ENCODE assay signal across 1 cellular context in the genomic region with DNA sequence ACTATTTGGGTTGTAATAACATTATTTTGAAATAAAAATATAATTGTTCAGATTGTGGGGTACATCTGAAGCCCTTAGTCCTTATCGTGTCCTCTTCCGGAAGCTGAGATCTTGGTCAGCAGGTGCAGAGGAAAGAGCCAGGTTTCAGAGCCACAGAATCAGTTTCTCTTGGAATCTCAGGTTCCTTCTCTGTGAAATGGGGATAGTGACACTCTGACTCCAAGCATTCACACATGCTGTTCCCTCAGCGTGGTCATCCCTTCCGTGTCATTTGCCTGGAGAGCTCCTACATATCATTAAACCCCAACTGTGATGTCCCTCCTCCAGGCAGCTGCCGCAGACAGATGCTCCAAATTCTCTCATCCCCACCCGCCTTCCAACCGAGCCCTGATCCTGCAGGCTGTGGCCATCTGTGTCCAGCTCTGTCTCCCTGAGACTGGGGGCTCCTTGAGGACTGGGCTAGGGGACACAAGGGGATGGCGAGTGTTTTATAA.
TF ChIP-seq lines count a peak whose summit lies in the region.

No MANE protein-coding gene starts in this region.

TF ChIP-seq in H1, 55 proteins besides CTCF, POLR2A, EP300 and RAD21:
- TF ChIP-seq TEAD4 (IDR thresholded peaks at IDR 0.05; ENCODE audit: low read depth, low read length) = no peak
- no peak for TF ChIP-seq CHD2 (IDR thresholded peaks at IDR 0.05; ENCODE audit: low read length)
- no peak for TF ChIP-seq FOSL1 (IDR thresholded peaks at IDR 0.05; ENCODE audit: insufficient read depth, low read depth, low read length)
- TF ChIP-seq, protein P1, sequence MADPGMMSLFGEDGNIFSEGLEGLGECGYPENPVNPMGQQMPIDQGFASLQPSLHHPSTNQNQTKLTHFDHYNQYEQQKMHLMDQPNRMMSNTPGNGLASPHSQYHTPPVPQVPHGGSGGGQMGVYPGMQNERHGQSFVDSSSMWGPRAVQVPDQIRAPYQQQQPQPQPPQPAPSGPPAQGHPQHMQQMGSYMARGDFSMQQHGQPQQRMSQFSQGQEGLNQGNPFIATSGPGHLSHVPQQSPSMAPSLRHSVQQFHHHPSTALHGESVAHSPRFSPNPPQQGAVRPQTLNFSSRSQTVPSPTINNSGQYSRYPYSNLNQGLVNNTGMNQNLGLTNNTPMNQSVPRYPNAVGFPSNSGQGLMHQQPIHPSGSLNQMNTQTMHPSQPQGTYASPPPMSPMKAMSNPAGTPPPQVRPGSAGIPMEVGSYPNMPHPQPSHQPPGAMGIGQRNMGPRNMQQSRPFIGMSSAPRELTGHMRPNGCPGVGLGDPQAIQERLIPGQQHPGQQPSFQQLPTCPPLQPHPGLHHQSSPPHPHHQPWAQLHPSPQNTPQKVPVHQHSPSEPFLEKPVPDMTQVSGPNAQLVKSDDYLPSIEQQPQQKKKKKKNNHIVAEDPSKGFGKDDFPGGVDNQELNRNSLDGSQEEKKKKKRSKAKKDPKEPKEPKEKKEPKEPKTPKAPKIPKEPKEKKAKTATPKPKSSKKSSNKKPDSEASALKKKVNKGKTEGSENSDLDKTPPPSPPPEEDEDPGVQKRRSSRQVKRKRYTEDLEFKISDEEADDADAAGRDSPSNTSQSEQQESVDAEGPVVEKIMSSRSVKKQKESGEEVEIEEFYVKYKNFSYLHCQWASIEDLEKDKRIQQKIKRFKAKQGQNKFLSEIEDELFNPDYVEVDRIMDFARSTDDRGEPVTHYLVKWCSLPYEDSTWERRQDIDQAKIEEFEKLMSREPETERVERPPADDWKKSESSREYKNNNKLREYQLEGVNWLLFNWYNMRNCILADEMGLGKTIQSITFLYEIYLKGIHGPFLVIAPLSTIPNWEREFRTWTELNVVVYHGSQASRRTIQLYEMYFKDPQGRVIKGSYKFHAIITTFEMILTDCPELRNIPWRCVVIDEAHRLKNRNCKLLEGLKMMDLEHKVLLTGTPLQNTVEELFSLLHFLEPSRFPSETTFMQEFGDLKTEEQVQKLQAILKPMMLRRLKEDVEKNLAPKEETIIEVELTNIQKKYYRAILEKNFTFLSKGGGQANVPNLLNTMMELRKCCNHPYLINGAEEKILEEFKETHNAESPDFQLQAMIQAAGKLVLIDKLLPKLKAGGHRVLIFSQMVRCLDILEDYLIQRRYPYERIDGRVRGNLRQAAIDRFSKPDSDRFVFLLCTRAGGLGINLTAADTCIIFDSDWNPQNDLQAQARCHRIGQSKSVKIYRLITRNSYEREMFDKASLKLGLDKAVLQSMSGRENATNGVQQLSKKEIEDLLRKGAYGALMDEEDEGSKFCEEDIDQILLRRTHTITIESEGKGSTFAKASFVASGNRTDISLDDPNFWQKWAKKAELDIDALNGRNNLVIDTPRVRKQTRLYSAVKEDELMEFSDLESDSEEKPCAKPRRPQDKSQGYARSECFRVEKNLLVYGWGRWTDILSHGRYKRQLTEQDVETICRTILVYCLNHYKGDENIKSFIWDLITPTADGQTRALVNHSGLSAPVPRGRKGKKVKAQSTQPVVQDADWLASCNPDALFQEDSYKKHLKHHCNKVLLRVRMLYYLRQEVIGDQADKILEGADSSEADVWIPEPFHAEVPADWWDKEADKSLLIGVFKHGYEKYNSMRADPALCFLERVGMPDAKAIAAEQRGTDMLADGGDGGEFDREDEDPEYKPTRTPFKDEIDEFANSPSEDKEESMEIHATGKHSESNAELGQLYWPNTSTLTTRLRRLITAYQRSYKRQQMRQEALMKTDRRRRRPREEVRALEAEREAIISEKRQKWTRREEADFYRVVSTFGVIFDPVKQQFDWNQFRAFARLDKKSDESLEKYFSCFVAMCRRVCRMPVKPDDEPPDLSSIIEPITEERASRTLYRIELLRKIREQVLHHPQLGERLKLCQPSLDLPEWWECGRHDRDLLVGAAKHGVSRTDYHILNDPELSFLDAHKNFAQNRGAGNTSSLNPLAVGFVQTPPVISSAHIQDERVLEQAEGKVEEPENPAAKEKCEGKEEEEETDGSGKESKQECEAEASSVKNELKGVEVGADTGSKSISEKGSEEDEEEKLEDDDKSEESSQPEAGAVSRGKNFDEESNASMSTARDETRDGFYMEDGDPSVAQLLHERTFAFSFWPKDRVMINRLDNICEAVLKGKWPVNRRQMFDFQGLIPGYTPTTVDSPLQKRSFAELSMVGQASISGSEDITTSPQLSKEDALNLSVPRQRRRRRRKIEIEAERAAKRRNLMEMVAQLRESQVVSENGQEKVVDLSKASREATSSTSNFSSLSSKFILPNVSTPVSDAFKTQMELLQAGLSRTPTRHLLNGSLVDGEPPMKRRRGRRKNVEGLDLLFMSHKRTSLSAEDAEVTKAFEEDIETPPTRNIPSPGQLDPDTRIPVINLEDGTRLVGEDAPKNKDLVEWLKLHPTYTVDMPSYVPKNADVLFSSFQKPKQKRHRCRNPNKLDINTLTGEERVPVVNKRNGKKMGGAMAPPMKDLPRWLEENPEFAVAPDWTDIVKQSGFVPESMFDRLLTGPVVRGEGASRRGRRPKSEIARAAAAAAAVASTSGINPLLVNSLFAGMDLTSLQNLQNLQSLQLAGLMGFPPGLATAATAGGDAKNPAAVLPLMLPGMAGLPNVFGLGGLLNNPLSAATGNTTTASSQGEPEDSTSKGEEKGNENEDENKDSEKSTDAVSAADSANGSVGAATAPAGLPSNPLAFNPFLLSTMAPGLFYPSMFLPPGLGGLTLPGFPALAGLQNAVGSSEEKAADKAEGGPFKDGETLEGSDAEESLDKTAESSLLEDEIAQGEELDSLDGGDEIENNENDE (IDR thresholded peaks at IDR 0.05; ENCODE audit: insufficient replicate concordance, low read length) = no peak
- TF ChIP-seq KDM1A (IDR thresholded peaks at IDR 0.05; ENCODE audit: borderline replicate concordance, low read length) = peak; percentile 33; the same call in 1 of the 2 replicates
- TF ChIP-seq KDM5A (IDR thresholded peaks at IDR 0.05; ENCODE audit: low read length) = no peak
TF ChIP-seq in H1: peak in this region for 1.
